Comparison of ENCODE assay signal across 1 cellular context in the genomic region with DNA sequence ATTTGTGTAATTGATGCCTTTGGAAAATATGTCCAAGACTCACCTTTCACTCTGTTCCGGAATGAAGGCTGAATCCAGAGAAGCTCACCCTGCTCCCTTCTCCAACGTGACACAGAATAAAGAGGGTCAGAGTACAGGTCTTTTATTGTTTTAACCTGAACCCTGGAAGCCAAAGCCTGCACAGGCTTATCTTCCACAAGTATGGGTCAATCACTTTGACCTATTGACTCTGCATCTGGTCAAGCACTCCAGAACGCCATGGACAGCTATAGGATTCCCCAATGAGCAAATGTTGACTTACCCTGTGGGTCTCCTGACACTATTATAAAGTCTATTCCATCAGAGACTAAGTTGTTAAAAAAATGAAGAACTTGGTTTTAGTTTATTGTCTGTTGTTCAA.
TF ChIP-seq lines count a peak whose summit lies in the region.

No MANE protein-coding gene starts in this region.

TF ChIP-seq in HepG2, 621 proteins besides CTCF, POLR2A, EP300 and RAD21 (continued from another document):
- TF ChIP-seq ZNF609 (CRISPR knock-in tag; IDR thresholded peaks at IDR 0.05; ENCODE audit: borderline replicate concordance) (peak; percentile 99), HNF4A (CRISPR knock-in tag; IDR thresholded peaks at IDR 0.05) (peak; percentile 87), HHEX (CRISPR knock-in tag; IDR thresholded peaks at IDR 0.05) (peak; percentile 100), ARNTL (CRISPR knock-in tag; IDR thresholded peaks at IDR 0.05) (peak; percentile 68), RCOR2 (CRISPR knock-in tag; IDR thresholded peaks at IDR 0.05) (peak; percentile 67; the same call in 1 of the 2 replicates), SOX13 (IDR thresholded peaks at IDR 0.05) (peak; percentile 49; the same call in 1 of the 2 replicates), SOX13 (CRISPR knock-in tag; conservative IDR thresholded peaks at IDR 0.05 in 1 of 2, IDR thresholded peaks at IDR 0.05 in 1 of 2) (peak in 1 of 2 experiments; percentile 89; a peak in 2 of 4 replicates), MIXL1 (CRISPR knock-in tag; IDR thresholded peaks at IDR 0.05) (0 out of 2 replicates have a peak, but pooled peaks have one; percentile 17), ZNF343 (CRISPR knock-in tag; IDR thresholded peaks at IDR 0.05) (no peak), CREM (IDR thresholded peaks at IDR 0.05) (peak; percentile 30; the same call in 1 of the 2 replicates), CREM (CRISPR knock-in tag; IDR thresholded peaks at IDR 0.05) (no peak), RARA (CRISPR knock-in tag; IDR thresholded peaks at IDR 0.05) (peak; percentile 66), NR2F6 (IDR thresholded peaks at IDR 0.05) (peak; percentile 100), NR2F6 (CRISPR knock-in tag; IDR thresholded peaks at IDR 0.05) (peak; percentile 93), HMG20B (CRISPR knock-in tag; conservative IDR thresholded peaks at IDR 0.05) (peak; percentile 93), NKX3-1 (CRISPR knock-in tag; IDR thresholded peaks at IDR 0.05) (peak; percentile 94), RXRA (CRISPR knock-in tag; IDR thresholded peaks at IDR 0.05) (peak; percentile 28; the same call in 1 of the 2 replicates), SIX4 (CRISPR knock-in tag; IDR thresholded peaks at IDR 0.05) (peak; percentile 42; the same call in 1 of the 2 replicates), SMAD1 (CRISPR knock-in tag; IDR thresholded peaks at IDR 0.05; ENCODE audit: borderline replicate concordance, low read depth) (no peak), NFIC (IDR thresholded peaks at IDR 0.05; ENCODE audit: low read length) (peak; percentile 56; the same call in 1 of the 2 replicates), GFI1 (CRISPR knock-in tag; IDR thresholded peaks at IDR 0.05; ENCODE audit: borderline replicate concordance) (peak; percentile 76)
- TF ChIP-seq, protein P1, sequence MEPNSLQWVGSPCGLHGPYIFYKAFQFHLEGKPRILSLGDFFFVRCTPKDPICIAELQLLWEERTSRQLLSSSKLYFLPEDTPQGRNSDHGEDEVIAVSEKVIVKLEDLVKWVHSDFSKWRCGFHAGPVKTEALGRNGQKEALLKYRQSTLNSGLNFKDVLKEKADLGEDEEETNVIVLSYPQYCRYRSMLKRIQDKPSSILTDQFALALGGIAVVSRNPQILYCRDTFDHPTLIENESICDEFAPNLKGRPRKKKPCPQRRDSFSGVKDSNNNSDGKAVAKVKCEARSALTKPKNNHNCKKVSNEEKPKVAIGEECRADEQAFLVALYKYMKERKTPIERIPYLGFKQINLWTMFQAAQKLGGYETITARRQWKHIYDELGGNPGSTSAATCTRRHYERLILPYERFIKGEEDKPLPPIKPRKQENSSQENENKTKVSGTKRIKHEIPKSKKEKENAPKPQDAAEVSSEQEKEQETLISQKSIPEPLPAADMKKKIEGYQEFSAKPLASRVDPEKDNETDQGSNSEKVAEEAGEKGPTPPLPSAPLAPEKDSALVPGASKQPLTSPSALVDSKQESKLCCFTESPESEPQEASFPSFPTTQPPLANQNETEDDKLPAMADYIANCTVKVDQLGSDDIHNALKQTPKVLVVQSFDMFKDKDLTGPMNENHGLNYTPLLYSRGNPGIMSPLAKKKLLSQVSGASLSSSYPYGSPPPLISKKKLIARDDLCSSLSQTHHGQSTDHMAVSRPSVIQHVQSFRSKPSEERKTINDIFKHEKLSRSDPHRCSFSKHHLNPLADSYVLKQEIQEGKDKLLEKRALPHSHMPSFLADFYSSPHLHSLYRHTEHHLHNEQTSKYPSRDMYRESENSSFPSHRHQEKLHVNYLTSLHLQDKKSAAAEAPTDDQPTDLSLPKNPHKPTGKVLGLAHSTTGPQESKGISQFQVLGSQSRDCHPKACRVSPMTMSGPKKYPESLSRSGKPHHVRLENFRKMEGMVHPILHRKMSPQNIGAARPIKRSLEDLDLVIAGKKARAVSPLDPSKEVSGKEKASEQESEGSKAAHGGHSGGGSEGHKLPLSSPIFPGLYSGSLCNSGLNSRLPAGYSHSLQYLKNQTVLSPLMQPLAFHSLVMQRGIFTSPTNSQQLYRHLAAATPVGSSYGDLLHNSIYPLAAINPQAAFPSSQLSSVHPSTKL (CRISPR knock-in tag; IDR thresholded peaks at IDR 0.05) = peak; percentile 76
- TF ChIP-seq, protein P2, sequence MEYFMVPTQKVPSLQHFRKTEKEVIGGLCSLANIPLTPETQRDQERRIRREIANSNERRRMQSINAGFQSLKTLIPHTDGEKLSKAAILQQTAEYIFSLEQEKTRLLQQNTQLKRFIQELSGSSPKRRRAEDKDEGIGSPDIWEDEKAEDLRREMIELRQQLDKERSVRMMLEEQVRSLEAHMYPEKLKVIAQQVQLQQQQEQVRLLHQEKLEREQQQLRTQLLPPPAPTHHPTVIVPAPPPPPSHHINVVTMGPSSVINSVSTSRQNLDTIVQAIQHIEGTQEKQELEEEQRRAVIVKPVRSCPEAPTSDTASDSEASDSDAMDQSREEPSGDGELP (IDR thresholded peaks at IDR 0.05; ENCODE audit: borderline replicate concordance, low read depth) = no peak
- TF ChIP-seq, protein P3, sequence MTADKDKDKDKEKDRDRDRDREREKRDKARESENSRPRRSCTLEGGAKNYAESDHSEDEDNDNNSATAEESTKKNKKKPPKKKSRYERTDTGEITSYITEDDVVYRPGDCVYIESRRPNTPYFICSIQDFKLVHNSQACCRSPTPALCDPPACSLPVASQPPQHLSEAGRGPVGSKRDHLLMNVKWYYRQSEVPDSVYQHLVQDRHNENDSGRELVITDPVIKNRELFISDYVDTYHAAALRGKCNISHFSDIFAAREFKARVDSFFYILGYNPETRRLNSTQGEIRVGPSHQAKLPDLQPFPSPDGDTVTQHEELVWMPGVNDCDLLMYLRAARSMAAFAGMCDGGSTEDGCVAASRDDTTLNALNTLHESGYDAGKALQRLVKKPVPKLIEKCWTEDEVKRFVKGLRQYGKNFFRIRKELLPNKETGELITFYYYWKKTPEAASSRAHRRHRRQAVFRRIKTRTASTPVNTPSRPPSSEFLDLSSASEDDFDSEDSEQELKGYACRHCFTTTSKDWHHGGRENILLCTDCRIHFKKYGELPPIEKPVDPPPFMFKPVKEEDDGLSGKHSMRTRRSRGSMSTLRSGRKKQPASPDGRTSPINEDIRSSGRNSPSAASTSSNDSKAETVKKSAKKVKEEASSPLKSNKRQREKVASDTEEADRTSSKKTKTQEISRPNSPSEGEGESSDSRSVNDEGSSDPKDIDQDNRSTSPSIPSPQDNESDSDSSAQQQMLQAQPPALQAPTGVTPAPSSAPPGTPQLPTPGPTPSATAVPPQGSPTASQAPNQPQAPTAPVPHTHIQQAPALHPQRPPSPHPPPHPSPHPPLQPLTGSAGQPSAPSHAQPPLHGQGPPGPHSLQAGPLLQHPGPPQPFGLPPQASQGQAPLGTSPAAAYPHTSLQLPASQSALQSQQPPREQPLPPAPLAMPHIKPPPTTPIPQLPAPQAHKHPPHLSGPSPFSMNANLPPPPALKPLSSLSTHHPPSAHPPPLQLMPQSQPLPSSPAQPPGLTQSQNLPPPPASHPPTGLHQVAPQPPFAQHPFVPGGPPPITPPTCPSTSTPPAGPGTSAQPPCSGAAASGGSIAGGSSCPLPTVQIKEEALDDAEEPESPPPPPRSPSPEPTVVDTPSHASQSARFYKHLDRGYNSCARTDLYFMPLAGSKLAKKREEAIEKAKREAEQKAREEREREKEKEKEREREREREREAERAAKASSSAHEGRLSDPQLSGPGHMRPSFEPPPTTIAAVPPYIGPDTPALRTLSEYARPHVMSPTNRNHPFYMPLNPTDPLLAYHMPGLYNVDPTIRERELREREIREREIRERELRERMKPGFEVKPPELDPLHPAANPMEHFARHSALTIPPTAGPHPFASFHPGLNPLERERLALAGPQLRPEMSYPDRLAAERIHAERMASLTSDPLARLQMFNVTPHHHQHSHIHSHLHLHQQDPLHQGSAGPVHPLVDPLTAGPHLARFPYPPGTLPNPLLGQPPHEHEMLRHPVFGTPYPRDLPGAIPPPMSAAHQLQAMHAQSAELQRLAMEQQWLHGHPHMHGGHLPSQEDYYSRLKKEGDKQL (CRISPR knock-in tag; IDR thresholded peaks at IDR 0.05; ENCODE audit: low read depth) = peak; percentile 99
- TF ChIP-seq, protein P4, sequence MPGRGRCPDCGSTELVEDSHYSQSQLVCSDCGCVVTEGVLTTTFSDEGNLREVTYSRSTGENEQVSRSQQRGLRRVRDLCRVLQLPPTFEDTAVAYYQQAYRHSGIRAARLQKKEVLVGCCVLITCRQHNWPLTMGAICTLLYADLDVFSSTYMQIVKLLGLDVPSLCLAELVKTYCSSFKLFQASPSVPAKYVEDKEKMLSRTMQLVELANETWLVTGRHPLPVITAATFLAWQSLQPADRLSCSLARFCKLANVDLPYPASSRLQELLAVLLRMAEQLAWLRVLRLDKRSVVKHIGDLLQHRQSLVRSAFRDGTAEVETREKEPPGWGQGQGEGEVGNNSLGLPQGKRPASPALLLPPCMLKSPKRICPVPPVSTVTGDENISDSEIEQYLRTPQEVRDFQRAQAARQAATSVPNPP (CRISPR knock-in tag; IDR thresholded peaks at IDR 0.05) = peak; percentile 74; the same call in 1 of the 2 replicates
